8 cellular contexts compared by ENCODE assay signal in the genomic region with DNA sequence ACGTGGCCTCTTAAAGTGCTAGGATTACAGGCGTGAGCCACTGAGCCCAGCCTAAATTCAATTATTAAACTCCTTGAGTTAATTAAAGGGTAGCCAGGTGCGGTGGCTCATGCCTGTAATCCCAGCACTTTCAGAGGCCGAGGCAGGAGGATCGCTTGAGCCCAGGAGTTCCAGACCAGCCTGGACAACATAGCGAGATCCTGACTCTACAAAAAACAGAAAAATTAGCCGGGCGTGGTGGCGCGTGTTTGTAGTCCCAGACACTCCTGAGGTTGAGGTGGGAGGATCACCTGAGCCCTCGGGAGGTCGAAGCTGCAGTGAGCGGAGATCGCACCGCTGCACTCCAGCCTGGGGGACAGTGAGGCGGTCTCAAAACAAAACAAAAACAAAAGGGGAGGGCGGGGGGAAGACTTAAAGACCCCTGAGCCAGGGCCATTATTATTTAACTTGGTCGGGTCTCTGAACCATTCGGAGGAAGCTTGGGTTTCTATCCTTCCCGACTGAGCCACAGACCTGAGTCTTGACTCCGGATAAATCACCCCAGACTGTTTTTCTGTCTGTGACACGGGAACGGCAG. TPM values are rescaled to one million over a fixed set of nuclear protein-coding genes. Genes with fewer than 3 reads are reported as not detected.
DNase-seq lines count a peak whose midpoint lies in the region; ATAC-seq and TF ChIP-seq lines count a peak whose summit lies in the region.

No MANE protein-coding gene starts in this region.

- no peaks in the 10 kb centered on the region for H3K27me3 Mint-ChIP-seq in activated T-cell treated with anti-CD3 and anti-CD28 coated beads, Interleukin-2, amount 50 U/mL, for 4 hours (ENCODE audit: low read depth)

- H3K4me3 Mint-ChIP-seq in activated T-cell treated with anti-CD3 and anti-CD28 coated beads, Interleukin-2, amount 50 U/mL, for 4 hours, result peak overlapping the region; percentile 96

- ATAC-seq in activated T-cell treated with anti-CD3 and anti-CD28 coated beads, Interleukin-2, amount 50 U/mL, for 4 hours, result no peak
- ATAC-seq in lower lobe of right lung (peak in 1 of 2 donors; percentile 3), upper lobe of right lung (no peak), HG02840 (IDR thresholded peaks at IDR 0.05; ENCODE audit: low FRiP score, unreplicated experiment) (no peak)

- H3K36me3 ChIP-seq in lower lobe of right lung, result peaks cover 15% of the 10 kb centered on the region
- peaks cover 8% of the 10 kb centered on the region for H3K36me3 ChIP-seq in upper lobe of right lung

- TF ChIP-seq CTCF in astrocyte of the cerebellum (IDR thresholded peaks at IDR 0.05; ENCODE audit: low read depth, low read length, missing control alignments) (no peak), lower lobe of right lung (IDR thresholded peaks at IDR 0.05) (no peak), upper lobe of right lung (IDR thresholded peaks at IDR 0.05) (no peak)

- no peaks in the 10 kb centered on the region for H3K27me3 ChIP-seq in lower lobe of right lung (ENCODE audit: low read depth)
- no peaks in the 10 kb centered on the region for H3K27me3 ChIP-seq in upper lobe of right lung

- H3K36me3 Mint-ChIP-seq in activated T-cell treated with anti-CD3 and anti-CD28 coated beads, Interleukin-2, amount 50 U/mL, for 4 hours (ENCODE audit: insufficient read depth), result peaks cover 8% of the 10 kb centered on the region

- H3K4me1 Mint-ChIP-seq in activated T-cell treated with anti-CD3 and anti-CD28 coated beads, Interleukin-2, amount 50 U/mL, for 4 hours (ENCODE audit: low read depth), result peaks cover 39% of the 10 kb centered on the region

- no peaks in the 10 kb centered on the region for H3K9me3 ChIP-seq in lower lobe of right lung
- H3K9me3 ChIP-seq in upper lobe of right lung, result no peaks in the 10 kb centered on the region

- H3K4me1 ChIP-seq in lower lobe of right lung (peaks cover 22% of the 10 kb centered on the region), upper lobe of right lung (peaks cover 18% of the 10 kb centered on the region)

- intact Hi-C loops in lower lobe of right lung (cut with DNase I), result no loop called here
- intact Hi-C loops in upper lobe of right lung (cut with DNase I), result no loop called here

- no peaks in the 10 kb centered on the region for H3K9me3 Mint-ChIP-seq in activated T-cell treated with anti-CD3 and anti-CD28 coated beads, Interleukin-2, amount 50 U/mL, for 4 hours

- H3K27ac ChIP-seq in lower lobe of right lung (peak overlapping the region; percentile 95), upper lobe of right lung (peak overlapping the region; percentile 91)

- DNase-seq in activated T-cell treated with anti-CD3 and anti-CD28 coated beads, Interleukin-2, amount 50 U/mL, for 4 hours, result no peak
- DNase-seq in activated T-cell treated with anti-CD3 and anti-CD28 coated beads, Interleukin-2, amount 50 U/mL, for 1 hour, result no peak
- DNase-seq in astrocyte of the cerebellum (ENCODE audit: low read depth) (no peak), lower lobe of right lung (no peak), upper lobe of right lung (no peak), NCI-H2171 (lab: John Stamatoyannopoulos, UW) (no peak), GM19238 (ENCODE audit: insufficient read length, low spot score) (no peak)

- H3K4me3 ChIP-seq in astrocyte of the cerebellum (ENCODE audit: low read depth, low read length), result peak overlapping the region; percentile 67
- peak overlapping the region; percentile 83 for H3K4me3 ChIP-seq in lower lobe of right lung
- H3K4me3 ChIP-seq in upper lobe of right lung, result peak overlapping the region; percentile 93

- in situ Hi-C loops in astrocyte of the cerebellum (cut with HindIII; ENCODE audit: low sequenced_read_pairs), result loop anchor here (10.0 kb wide), 1 partner anchor 90 kb away; a partner anchor contains a TSS

RNA-seq across cellular contexts. Expression of a gene that starts 19.5 kb away (rescaled TPM):
- 10 to 100 TPM; 22.1 to 24.8 (median 23.7) TPM for total RNA-seq in activated T-cell treated with anti-CD3 and anti-CD28 coated beads, Interleukin-2, amount 50 U/mL, for 4 hours
- total RNA-seq in lower lobe of right lung, result 23.3 TPM
- 25.3 TPM for total RNA-seq in upper lobe of right lung

RNA-seq across cellular contexts. Expression of a gene that starts 22.1 kb away (rescaled TPM):
- under 1 TPM; 0.18 to 0.33 (median 0.28) TPM for total RNA-seq in activated T-cell treated with anti-CD3 and anti-CD28 coated beads, Interleukin-2, amount 50 U/mL, for 4 hours
- total RNA-seq in lower lobe of right lung, result 10.3 TPM
- total RNA-seq in upper lobe of right lung, result 9.3 TPM

RNA-seq across cellular contexts. Expression of a gene that starts 49.0 kb away (rescaled TPM):
- total RNA-seq in activated T-cell treated with anti-CD3 and anti-CD28 coated beads, Interleukin-2, amount 50 U/mL, for 4 hours, result 10 to 100 TPM; 25.8 to 31.3 (median 30.8) TPM
- 14.5 TPM for total RNA-seq in lower lobe of right lung
- total RNA-seq in upper lobe of right lung, result 13.4 TPM
